8 cellular contexts compared by ENCODE assay signal in genomic region chr4:87092389-87093141, GRCh38.
A peak's percentile ranks its signal among the peaks of the same experiment; 100 is the strongest.
DNase-seq lines count a peak whose midpoint lies in the region; ATAC-seq and TF ChIP-seq lines count a peak whose summit lies in the region.

No MANE protein-coding gene starts in this region.

- intact Hi-C loops in head of caudate nucleus (cut with DNase I) (loop anchor here (5.0 kb wide), 2 partner anchors 85 to 160 kb away; no protein-coding TSS in a partner anchor), Caco-2 (cut with micrococcal nuclease; ENCODE audit: unreplicated experiment) (loop anchor here (1.0 to 5.0 kb wide), 6 partner anchors 25 to 595 kb away; no protein-coding TSS in a partner anchor)

- no peaks in the 10 kb centered on the region for H3K27me3 ChIP-seq in ACC112 (ENCODE audit: insufficient read depth, low read length)
- no peaks in the 10 kb centered on the region for H3K27me3 ChIP-seq in Caco-2 (replicated peaks; ENCODE audit: control insufficient read depth, insufficient read depth, low read length)

- H3K4me3 ChIP-seq in ACC112 (ENCODE audit: low read depth, low read length) (no peak overlapping the region), skeletal muscle cell (ENCODE audit: low read depth, low read length) (no peak overlapping the region), Caco-2 (ENCODE audit: low read depth, low read length) (no peak overlapping the region)

- H3K27ac Mint-ChIP-seq in T-helper 17 cell (peak overlapping the region; percentile 99), Caco-2 (ENCODE audit: unreplicated experiment) (no peak overlapping the region)

- H3K27ac ChIP-seq in ACC112 (ENCODE audit: low read depth, low read length): peak overlapping the region; percentile 81

- H3K36me3 Mint-ChIP-seq in T-helper 17 cell (ENCODE audit: low read depth): peaks cover 7% of the 10 kb centered on the region
- H3K36me3 Mint-ChIP-seq in Caco-2 (ENCODE audit: insufficient read depth, unreplicated experiment): peaks cover 14% of the 10 kb centered on the region

- ATAC-seq in GM18505 (IDR thresholded peaks at IDR 0.05; ENCODE audit: unreplicated experiment) (peak; percentile 42), T-helper 17 cell (no peak)

- no peak overlapping the region for H2AFZ ChIP-seq in ACC112 (ENCODE audit: low read length, unreplicated experiment)

- TF ChIP-seq POLR2A in GM18505 (IDR thresholded peaks at IDR 0.05; ENCODE audit: borderline replicate concordance, extremely low read depth, insufficient read depth, insufficient read length): no peak

- DNase-seq in LoVo (ENCODE audit: low spot score): peak; percentile 85
- DNase-seq in T-helper 17 cell: no peak
- DNase-seq in head of caudate nucleus: peak in 36 of 42 donors; percentile 25 to 83 (median 54)
- peak; percentile 92 for DNase-seq in skeletal muscle cell (ENCODE audit: low read depth)
- no peak for DNase-seq in NCI-H526 (lab: John Stamatoyannopoulos, UW)
- DNase-seq in Caco-2: no peak

- H3K4me3 Mint-ChIP-seq in T-helper 17 cell (no peak overlapping the region), Caco-2 (ENCODE audit: unreplicated experiment) (no peak overlapping the region)

- H3K79me2 ChIP-seq in ACC112 (ENCODE audit: control insufficient read depth, insufficient read depth, low read length, unreplicated experiment): peaks cover 3% of the 10 kb centered on the region

- no TSS peak for BruUV-seq in Caco-2 (replicated peaks; lab: Mats Ljungman, UMichigan)

- CTCF ChIA-PET in Caco-2 (lab: Charles Lee): interaction anchor here (1.5 to 2.8 kb wide), 4 partner anchors 25 to 170 kb away, joined by 5 to 33 read pairs (median 8); no protein-coding TSS in a partner anchor

- H3K9me3 ChIP-seq in T-helper 17 cell (ENCODE audit: control insufficient read depth, low read length, poor library complexity, severe bottlenecking) (no peaks in the 10 kb centered on the region), Caco-2 (no peaks in the 10 kb centered on the region)

- H3K4me1 ChIP-seq in ACC112 (ENCODE audit: control insufficient read depth, insufficient read depth, low read length, unreplicated experiment) (peaks cover 22% of the 10 kb centered on the region), Caco-2 (peaks cover 19% of the 10 kb centered on the region)

- POLR2A ChIA-PET in Caco-2 (lab: Charles Lee): no interaction called here

- H3K4me1 Mint-ChIP-seq in T-helper 17 cell (peaks cover 28% of the 10 kb centered on the region), Caco-2 (ENCODE audit: low read depth, unreplicated experiment) (peaks cover 23% of the 10 kb centered on the region)

- no peak for TF ChIP-seq CTCF in Caco-2 (IDR thresholded peaks at IDR 0.05; ENCODE audit: insufficient read depth in 1 of 2, low read depth in 1 of 2, low read length in 1 of 2, severe bottlenecking in 1 of 2, unreplicated experiment in 1 of 2)

- H3K27me3 Mint-ChIP-seq in T-helper 17 cell: no peaks in the 10 kb centered on the region
- H3K27me3 Mint-ChIP-seq in Caco-2 (ENCODE audit: insufficient read depth, unreplicated experiment): no peaks in the 10 kb centered on the region

- no peaks in the 10 kb centered on the region for H3K9me3 Mint-ChIP-seq in Caco-2 (ENCODE audit: unreplicated experiment)

- H3K36me3 ChIP-seq in ACC112 (ENCODE audit: insufficient read depth, low read length) (peaks cover 16% of the 10 kb centered on the region), Caco-2 (ENCODE audit: control insufficient read depth, insufficient read depth, low read length) (no peaks in the 10 kb centered on the region)

Comparison
In these comparisons a context has a peak if more than half of its experiments do, and no peak if none do; other contexts are left out.
1. DNase-seq: peak in LoVo (single experiment), head of caudate nucleus (36 of 42) and skeletal muscle cell (single experiment); none in T-helper 17 cell (0 of 3), NCI-H526 (0 of 2) and Caco-2 (0 of 2).